In the genomic region with DNA sequence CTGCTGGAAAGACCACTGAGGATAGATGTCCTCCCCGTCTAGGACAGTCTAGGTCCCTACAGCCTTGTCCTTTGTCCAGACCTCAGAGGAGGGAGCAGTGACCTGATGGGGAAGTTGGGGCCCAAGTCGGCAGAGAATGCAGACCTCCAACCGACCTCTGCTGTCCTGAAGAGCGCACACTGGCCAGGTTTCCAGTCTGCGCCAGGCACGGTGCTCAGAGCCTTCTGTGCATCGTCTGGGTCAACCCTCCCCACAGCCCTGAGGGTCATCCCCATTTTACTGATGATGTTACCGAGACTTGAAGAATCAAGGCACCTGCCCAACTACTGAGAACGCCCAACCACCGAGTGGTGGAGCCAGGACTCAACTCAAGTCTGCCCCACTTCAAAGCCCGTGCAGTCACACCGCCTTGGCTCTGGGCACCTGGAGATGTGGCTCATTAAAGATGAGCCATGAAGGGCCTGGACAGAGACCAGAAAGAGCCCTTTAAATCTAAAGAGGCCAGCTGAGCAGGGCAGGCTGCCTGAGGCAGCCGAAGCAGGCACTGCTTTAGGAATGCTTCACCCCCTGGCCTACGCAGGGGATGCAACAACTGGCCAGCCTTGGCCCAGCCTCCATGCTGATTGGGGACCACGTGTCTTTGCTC, we compare ENCODE assay signal across 11 cellular contexts. TPM values are rescaled to one million over a fixed set of nuclear protein-coding genes. Genes with fewer than 3 reads are reported as not detected.
DNase-seq lines count a peak whose midpoint lies in the region; ATAC-seq, FAIRE-seq and TF ChIP-seq lines count a peak whose summit lies in the region.
"Had no signal": no experiment of that assay in that cellular context is flagged by ENCODE, and none has a peak within 500 bp of the region (broad histone marks: within the 10 kb centered on the region; RNA-seq: fewer than 3 reads in every experiment).

No MANE protein-coding gene starts in this region.

- DNase-seq in heart right ventricle (no peak), Right ventricle myocardium superior (no peak), K562 (ENCODE audit: extremely low read depth in 1 of 4, low spot score in 3 of 4) (peak in 1 of 4 experiments; percentile 16), uterus (no peak), AML-193 (lab: John Stamatoyannopoulos, UW) (no peak)
- no peak for DNase-seq in natural killer cell treated with Interleukin-12 subunit alpha and Interleukin-12 subunit beta and Interleukin-15 and Interleukin-18, amount 100 ng/mL, for 72 hours (ENCODE audit: low spot score)
- DNase-seq: Caco-2 had no signal

- H3K27ac Mint-ChIP-seq in natural killer cell treated with Interleukin-12 subunit alpha and Interleukin-12 subunit beta and Interleukin-15 and Interleukin-18, amount 100 ng/mL, for 72 hours: peak overlapping the region; percentile 86 to 99

- intact Hi-C loops in heart right ventricle (cut with DNase I) (loop anchor here in 1 of 10 donors (10.0 kb wide), 1 partner anchor 419 kb away; the partner anchor contains the start of gene STN1), Right ventricle myocardium superior (cut with DNase I) (no loop called here), K562 (cut with micrococcal nuclease) (no loop called here), uterus (cut with DNase I; ENCODE audit: low total_unique reads) (no loop called here)

- ATAC-seq in heart right ventricle (no peak), Right ventricle myocardium superior (ENCODE audit: poor library complexity) (no peak), K562 (no peak), esophagus mucosa (no peak), HG02759 (IDR thresholded peaks at IDR 0.05; ENCODE audit: unreplicated experiment) (no peak)
- no peak for ATAC-seq in natural killer cell treated with Interleukin-12 subunit alpha and Interleukin-12 subunit beta and Interleukin-15 and Interleukin-18, amount 100 ng/mL, for 72 hours

- 50 to 51% methylated on average over 15 of the region's 15 CpGs for WGBS in heart right ventricle, 2 donors
- WGBS in K562 (ENCODE audit: insufficient coverage, low coverage, missing lambda C conversion rate): 40% methylated on average over 14 of the region's 15 CpGs

- H3K36me3 ChIP-seq in heart right ventricle (peaks cover 0 to 17% (median 0%) of the 10 kb centered on the region in 9 donors), K562 (ENCODE audit: control insufficient read depth, insufficient read depth, low read length) (peaks cover 68% of the 10 kb centered on the region), uterus (no peaks in the 10 kb centered on the region)

- H4K20me1 ChIP-seq in K562 (replicated peaks; ENCODE audit: control insufficient read depth, insufficient read depth, low read length): peaks cover 49% of the 10 kb centered on the region

- H3K79me2 ChIP-seq in K562 (ENCODE audit: control insufficient read depth, insufficient read depth, low read length): peaks cover 100% of the 10 kb centered on the region

- no peak for TF ChIP-seq EP300 in K562 (IDR thresholded peaks at IDR 0.05; ENCODE audit: low read length)

- peaks cover 6% of the 10 kb centered on the region for H3K36me3 Mint-ChIP-seq in natural killer cell treated with Interleukin-12 subunit alpha and Interleukin-12 subunit beta and Interleukin-15 and Interleukin-18, amount 100 ng/mL, for 72 hours

- peaks cover 42 to 96% (median 79%) of the 10 kb centered on the region in 9 donors for H3K4me1 ChIP-seq in heart right ventricle
- peaks cover 54 to 69% of the 10 kb centered on the region in 2 experiments for H3K4me1 ChIP-seq in K562 (replicated peaks in 1 of 2; ENCODE audit: control insufficient read depth in 2 of 2, insufficient read depth in 2 of 2, low read length in 2 of 2)
- H3K4me1 ChIP-seq in uterus: peaks cover 32 to 39% of the 10 kb centered on the region in 2 donors

- TF ChIP-seq RAD21 in K562 (CRISPR knock-in tag; conservative IDR thresholded peaks at IDR 0.05 in 1 of 2, IDR thresholded peaks at IDR 0.05 in 1 of 2): no peak

- no TSS peak for BruUV-seq in K562 (replicated peaks; lab: Mats Ljungman, UMichigan)

- H3K27ac ChIP-seq in heart right ventricle (peak overlapping the region; percentile 90 to 100 (median 99)), K562 (ENCODE audit: extremely low read depth, low read depth, low read length) (peak overlapping the region; percentile 69; the same call in 2 of the 3 replicates), uterus (peak overlapping the region; percentile 88 to 97)

- H2AFZ ChIP-seq in K562 (ENCODE audit: low read depth, low read length): no peak overlapping the region

- in situ Hi-C loops in K562 (cut with MboI): no loop called here

- POLR2A ChIA-PET in K562 (lab: Yijun Ruan, JAX): interaction anchor here (0.7 to 2.4 kb wide), 2 partner anchors 13 to 17 kb away, joined by 3 to 9 read pairs; no protein-coding TSS in a partner anchor

- TF ChIP-seq CTCF in heart right ventricle (IDR thresholded peaks at IDR 0.05) (no peak), K562 (IDR thresholded peaks at IDR 0.05 in 2 of 3, conservative IDR thresholded peaks at IDR 0.05 in 1 of 3; ENCODE audit: insufficient read depth in 2 of 3, low read depth in 1 of 3, low read length in 3 of 3) (no peak), uterus (IDR thresholded peaks at IDR 0.05) (no peak)

- FAIRE-seq in K562 (lab: Jason Lieb, UNC): no peak
- FAIRE-seq: colon, TTC549 had no signal

- H3K4me2 ChIP-seq in K562 (ENCODE audit: insufficient read depth, low read length): peak overlapping the region; percentile 91

- CTCF ChIA-PET in K562 (lab: Yijun Ruan, JAX; ENCODE audit: low intra/inter-chr PET ratio): no interaction called here

- H3K9me3 ChIP-seq in heart right ventricle: no peaks in the 10 kb centered on the region
- no peaks in the 10 kb centered on the region for H3K9me3 ChIP-seq in K562 (replicated peaks; ENCODE audit: control insufficient read depth, insufficient read depth, low read depth, low read length)
- H3K9me3 ChIP-seq in uterus: no peaks in the 10 kb centered on the region
- H3K9me3 ChIP-seq: Caco-2 had no signal

- no peaks in the 10 kb centered on the region for H3K27me3 Mint-ChIP-seq in natural killer cell treated with Interleukin-12 subunit alpha and Interleukin-12 subunit beta and Interleukin-15 and Interleukin-18, amount 100 ng/mL, for 72 hours

- H3K9ac ChIP-seq in K562 (ENCODE audit: insufficient read depth in 1 of 2, low read depth in 2 of 2, low read length in 2 of 2): peak overlapping the region; percentile 43 to 67

- TF ChIP-seq POLR2A in K562 (conservative IDR thresholded peaks at IDR 0.05) (no peak), uterus (IDR thresholded peaks at IDR 0.05) (no peak)

- H3K9me3 Mint-ChIP-seq in natural killer cell treated with Interleukin-12 subunit alpha and Interleukin-12 subunit beta and Interleukin-15 and Interleukin-18, amount 100 ng/mL, for 72 hours: no peaks in the 10 kb centered on the region

- H3K4me3 Mint-ChIP-seq in natural killer cell treated with Interleukin-12 subunit alpha and Interleukin-12 subunit beta and Interleukin-15 and Interleukin-18, amount 100 ng/mL, for 72 hours: peak overlapping the region; percentile 77

- no peaks in the 10 kb centered on the region for H3K9me1 ChIP-seq in K562 (ENCODE audit: control insufficient read depth, insufficient read depth, low read length)

- H3K4me3 ChIP-seq in heart right ventricle (peak overlapping the region in 2 of 10 donors; percentile 0 to 13), K562 (no peak overlapping the region), uterus (no peak overlapping the region)

- H3K27me3 ChIP-seq in heart right ventricle (no peaks in the 10 kb centered on the region), K562 (ENCODE audit: control insufficient read depth in 2 of 2, insufficient read depth in 2 of 2, low read length in 2 of 2) (no peaks in the 10 kb centered on the region), uterus (no peaks in the 10 kb centered on the region)

- H3K4me1 Mint-ChIP-seq in natural killer cell treated with Interleukin-12 subunit alpha and Interleukin-12 subunit beta and Interleukin-15 and Interleukin-18, amount 100 ng/mL, for 72 hours (ENCODE audit: low read depth in 2 of 2): peaks cover 62 to 71% of the 10 kb centered on the region in 2 donors

RNA-seq across cellular contexts. Expression of gene ITPRIP, which starts 4.4 kb away (rescaled TPM):
- total RNA-seq in heart right ventricle (10 to 100 TPM; 18.6 to 87.2 (median 35.9) TPM), Right ventricle myocardium superior (29.1 TPM), K562 (2014; rRNA removed) (11.1 and 14.2 TPM in 2 replicates), K562 (2014; rRNA removed; fragmentation: Illumina TruSeq; extraction: Trizol) (5.1 and 5.5 TPM in 2 replicates), K562 (2015; rRNA removed; fragmentation: Illumina TruSeq; extraction: Trizol) (5.2 and 5.4 TPM in 2 replicates), K562 (2021) (27.0 and 28.5 TPM in 2 replicates), uterus (10 to 100 TPM in 3 of 4 donors, 1 to 10 TPM in 1; 10.0 to 32.6 (median 22.4) TPM), esophagus mucosa (74.4 TPM)
- polyA plus RNA-seq in heart right ventricle (10 to 100 TPM; 17.5 to 41.6 TPM), K562 (2011; rRNA removed) (10.9 and 13.3 TPM in 2 replicates), K562 (2014; fragmentation: Illumina TruSeq; extraction: Trizol) (17.8 and 18.5 TPM in 2 replicates), K562 (2014; fragmentation: Nextera tagmentation; extraction: Ambion mirVana) (1 to 10 TPM; 4.4 to 4.9 TPM), K562 (2014; rRNA removed) (12.9 and 15.3 TPM in 2 replicates)
- total RNA-seq in K562 (2011; cell fraction: chromatin; rRNA removed; ENCODE audit: low replicate concordance): 30.8 and 81.8 TPM in 2 replicates
- 74.2 and 84.7 TPM in 2 replicates for total RNA-seq in K562 (2011; cell fraction: nucleolus; rRNA removed)
- 65.3 and 65.6 TPM in 2 replicates for total RNA-seq in K562 (2011; cell fraction: nucleoplasm; rRNA removed)
- polyA plus RNA-seq in K562 (2011; cell fraction: cytosol; rRNA removed): 14.2 and 21.9 TPM in 2 replicates
- 11.7 and 18.8 TPM in 2 replicates for polyA plus RNA-seq in K562 (2011; cell fraction: nucleus; rRNA removed)
- 14.6 and 21.0 TPM in 2 replicates for polyA plus RNA-seq in K562 (2012)
- 16.3 and 19.5 TPM in 2 replicates for polyA minus RNA-seq in K562 (2011; rRNA and poly(A)+ RNA removed)
- polyA minus RNA-seq in K562 (2011; cell fraction: cytosol; rRNA and poly(A)+ RNA removed): 18.0 and 19.1 TPM in 2 replicates
- polyA minus RNA-seq in K562 (2011; cell fraction: nucleus; rRNA and poly(A)+ RNA removed): 20.5 and 25.3 TPM in 2 replicates
- total RNA-seq in natural killer cell treated with Interleukin-12 subunit alpha and Interleukin-12 subunit beta and Interleukin-15 and Interleukin-18, amount 100 ng/mL, for 72 hours: 10 to 100 TPM; 42.1 to 63.0 TPM

RNA-seq across cellular contexts. Expression of gene CFAP58, which starts 19.8 kb away (rescaled TPM):
- total RNA-seq in heart right ventricle (1 to 10 TPM; 1.3 to 5.8 (median 3.0) TPM), Right ventricle myocardium superior (2.2 TPM), K562 (2014; rRNA removed) (0.45 and 2.0 TPM in 2 replicates), K562 (2014; rRNA removed; fragmentation: Illumina TruSeq; extraction: Trizol) (0.98 and 1.2 TPM in 2 replicates), K562 (2015; rRNA removed; fragmentation: Illumina TruSeq; extraction: Trizol) (0.54 and 0.68 TPM in 2 replicates), K562 (2021) (0.60 and 0.69 TPM in 2 replicates), uterus (1 to 10 TPM in 3 of 4 donors, under 1 TPM in 1; 0.29 to 2.2 (median 1.3) TPM), esophagus mucosa (0.12 TPM)
- polyA plus RNA-seq in heart right ventricle (1 to 10 TPM in 1 of 2 donors, under 1 TPM in 1; 0.58 to 3.6 TPM), K562 (2011; rRNA removed) (0.62 and 1.2 TPM in 2 replicates), K562 (2014; fragmentation: Illumina TruSeq; extraction: Trizol) (0.71 and 0.72 TPM in 2 replicates), K562 (2014; fragmentation: Nextera tagmentation; extraction: Ambion mirVana) (under 1 TPM; 0.08 to 0.52 TPM), K562 (2014; rRNA removed) (0.42 and 1.0 TPM in 2 replicates)
- total RNA-seq in K562 (2011; cell fraction: chromatin; rRNA removed; ENCODE audit: low replicate concordance): 0.30 and 3.4 TPM in 2 replicates
- 0.33 and 0.92 TPM in 2 replicates for total RNA-seq in K562 (2011; cell fraction: nucleolus; rRNA removed)
- total RNA-seq in K562 (2011; cell fraction: nucleoplasm; rRNA removed): 1.1 and 1.2 TPM in 2 replicates
- polyA plus RNA-seq in K562 (2011; cell fraction: cytosol; rRNA removed): 0.06 and 0.22 TPM in 2 replicates
- 1.4 and 1.5 TPM in 2 replicates for polyA plus RNA-seq in K562 (2011; cell fraction: nucleus; rRNA removed)
- polyA plus RNA-seq in K562 (2012): 0.51 and 1.7 TPM in 2 replicates
- polyA minus RNA-seq in K562 (2011; rRNA and poly(A)+ RNA removed): 0.88 and 1.3 TPM in 2 replicates
- polyA minus RNA-seq in K562 (2011; cell fraction: cytosol; rRNA and poly(A)+ RNA removed): 0.48 and 0.91 TPM in 2 replicates
- 0.40 and 1.3 TPM in 2 replicates for polyA minus RNA-seq in K562 (2011; cell fraction: nucleus; rRNA and poly(A)+ RNA removed)
- under 1 TPM; 0.38 to 0.67 TPM for total RNA-seq in natural killer cell treated with Interleukin-12 subunit alpha and Interleukin-12 subunit beta and Interleukin-15 and Interleukin-18, amount 100 ng/mL, for 72 hours
- total RNA-seq: Caco-2 had no signal
